1 cellular context compared by ENCODE assay signal in genomic region chr16:54938351-54939346, GRCh38.
TF ChIP-seq lines count a peak whose summit lies in the region.

No MANE protein-coding gene starts in this region.

TF ChIP-seq in endothelial cell of umbilical vein, 7 proteins besides CTCF, POLR2A, EP300 and RAD21 (continued from another document):
- TF ChIP-seq, protein P1, sequence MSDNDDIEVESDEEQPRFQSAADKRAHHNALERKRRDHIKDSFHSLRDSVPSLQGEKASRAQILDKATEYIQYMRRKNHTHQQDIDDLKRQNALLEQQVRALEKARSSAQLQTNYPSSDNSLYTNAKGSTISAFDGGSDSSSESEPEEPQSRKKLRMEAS (IDR thresholded peaks at IDR 0.05; ENCODE audit: insufficient read depth, insufficient read length) = no peak
